ENCODE assay signal across 8 cellular contexts in genomic region chr17:32111141-32111771, GRCh38.
DNase-seq lines count a peak whose midpoint lies in the region; ATAC-seq lines count a peak whose summit lies in the region.

No MANE protein-coding gene starts in this region.

- no peaks in the 10 kb centered on the region for H3K4me1 Mint-ChIP-seq in stimulated activated effector memory CD8-positive, alpha-beta T cell treated with anti-CD3 and anti-CD28 coated beads, Interleukin-12 subunit alpha, Interleukin-12 subunit beta, amount 100 ng/mL, for 72 hours

- DNase-seq in NCI-H82 (lab: John Stamatoyannopoulos, UW): peak; percentile 49
- no peak for DNase-seq in NCI-H82 treated with DMSO at 0.1 percent for 48 hours (lab: John Stamatoyannopoulos, UW; ENCODE audit: unreplicated experiment)
- DNase-seq in NCI-H748 treated with DMSO at 0.1 percent for 48 hours (lab: John Stamatoyannopoulos, UW): peak; percentile 20
- peak; percentile 45 for DNase-seq in amniotic stem cell (lab: John Stamatoyannopoulos, UW)
- DNase-seq in hepatic stellate cell (ENCODE audit: low spot score): peak; percentile 42
- DNase-seq in stimulated activated effector memory CD8-positive, alpha-beta T cell treated with anti-CD3 and anti-CD28 coated beads, Interleukin-12 subunit alpha, Interleukin-12 subunit beta, amount 100 ng/mL, for 72 hours (ENCODE audit: low spot score in 2 of 2): no peak

- H3K36me3 Mint-ChIP-seq in stimulated activated effector memory CD8-positive, alpha-beta T cell treated with anti-CD3 and anti-CD28 coated beads, Interleukin-12 subunit alpha, Interleukin-12 subunit beta, amount 100 ng/mL, for 72 hours: no peaks in the 10 kb centered on the region

- no peaks in the 10 kb centered on the region for H3K9me3 Mint-ChIP-seq in stimulated activated effector memory CD8-positive, alpha-beta T cell treated with anti-CD3 and anti-CD28 coated beads, Interleukin-12 subunit alpha, Interleukin-12 subunit beta, amount 100 ng/mL, for 72 hours

- H3K4me3 Mint-ChIP-seq in stimulated activated effector memory CD8-positive, alpha-beta T cell treated with anti-CD3 and anti-CD28 coated beads, Interleukin-12 subunit alpha, Interleukin-12 subunit beta, amount 100 ng/mL, for 72 hours: no peak overlapping the region

- no peak overlapping the region for H3K27ac Mint-ChIP-seq in stimulated activated effector memory CD8-positive, alpha-beta T cell treated with anti-CD3 and anti-CD28 coated beads, Interleukin-12 subunit alpha, Interleukin-12 subunit beta, amount 100 ng/mL, for 72 hours

- peak; percentile 80 for ATAC-seq in stimulated activated effector memory CD8-positive, alpha-beta T cell treated with anti-CD3 and anti-CD28 coated beads, Interleukin-12 subunit alpha, Interleukin-12 subunit beta, amount 100 ng/mL, for 72 hours
- ATAC-seq in GM21390 (IDR thresholded peaks at IDR 0.05; ENCODE audit: unreplicated experiment) (no peak), GM21528 (IDR thresholded peaks at IDR 0.05; ENCODE audit: low FRiP score, unreplicated experiment) (no peak)

Comparison
In these comparisons a context has a peak if more than half of its experiments do, and no peak if none do; other contexts are left out.
1. DNase-seq: peak in NCI-H82 (single experiment), NCI-H748 treated with DMSO at 0.1 percent for 48 hours (single experiment), amniotic stem cell (single experiment) and hepatic stellate cell (single experiment); none in NCI-H82 treated with DMSO at 0.1 percent for 48 hours (single experiment) and stimulated activated effector memory CD8-positive, alpha-beta T cell treated with anti-CD3 and anti-CD28 coated beads, Interleukin-12 subunit alpha, Interleukin-12 subunit beta, amount 100 ng/mL, for 72 hours (0 of 2).